In genomic region chr6:84309336-84309735, GRCh38 we compare ENCODE assay signal across 32 cellular contexts.
"Had no signal": no experiment of that assay in that cellular context is flagged by ENCODE, and none has a peak within 500 bp of the region (broad histone marks: within the 10 kb centered on the region; RNA-seq: fewer than 3 reads in every experiment).

No MANE protein-coding gene starts in this region.

- ATAC-seq: activated CD8-positive, alpha-beta T cell treated with anti-CD3 and anti-CD28 coated beads for 36 hours; activated naive CD4-positive, alpha-beta T cell treated with anti-CD3 and anti-CD28 coated beads, Interleukin-2, amount 50 U/mL, for 72 hours; body of pancreas; PC-3 had no signal

- H3K4me1 Mint-ChIP-seq: activated CD4-positive, alpha-beta T cell treated with anti-CD3 and anti-CD28 coated beads, Interleukin-2, amount 10 ng/mL, durations not matched to agents 24 days and 14 days; IgD-negative memory B cell had no signal

- H3K9me3 Mint-ChIP-seq: activated CD4-positive, alpha-beta T cell treated with anti-CD3 and anti-CD28 coated beads, Interleukin-2, amount 10 ng/mL, durations not matched to agents 24 days and 14 days; activated CD8-positive, alpha-beta T cell treated with anti-CD3 and anti-CD28 coated beads for 36 hours; activated naive CD4-positive, alpha-beta T cell treated with anti-CD3 and anti-CD28 coated beads for 36 hours; activated naive CD4-positive, alpha-beta T cell treated with anti-CD3 and anti-CD28 coated beads, Interleukin-2, amount 50 U/mL, for 72 hours; activated T-cell treated with anti-CD3 and anti-CD28 coated beads, Interleukin-2, amount 50 U/mL, for 24 hours had no signal

- H3K27ac ChIP-seq: adrenal gland, body of pancreas, breast epithelium, Peyer's patch, VCaP had no signal

- H3K4me1 ChIP-seq: adrenal gland, body of pancreas, breast epithelium, Peyer's patch had no signal

- H3K36me3 ChIP-seq: adrenal gland, breast epithelium, Peyer's patch had no signal

- H3K4me3 ChIP-seq: adrenal gland, body of pancreas, breast epithelium, Peyer's patch had no signal

- H3K9me3 ChIP-seq: adrenal gland, body of pancreas, breast epithelium, Peyer's patch had no signal

- H3K27me3 ChIP-seq: adrenal gland, body of pancreas, breast epithelium, Peyer's patch had no signal

- DNase-seq: activated CD4-positive, alpha-beta T cell treated with anti-CD3 and anti-CD28 coated beads, Interleukin-2, amount 10 ng/mL, durations not matched to agents 24 days and 14 days; activated CD4-positive, alpha-beta T cell treated with anti-CD3 and anti-CD28 coated beads, Interleukin-2, amount 50 U/mL, for 4 hours; activated CD8-positive, alpha-beta T cell treated with anti-CD3 and anti-CD28 coated beads for 36 hours; activated gamma-delta T cell treated with Interleukin-2 at 50 U/mL for 16 hours; activated naive CD4-positive, alpha-beta T cell treated with anti-CD3 and anti-CD28 coated beads for 36 hours; activated T-cell treated with anti-CD3 and anti-CD28 coated beads, Interleukin-2, amount 50 U/mL, for 24 hours; adrenal gland; body of pancreas; Kasumi-1; KG1; MM.1S; MV-4-11; NCI-H1092; NCI-H1436 treated with DMSO at 0.1 percent for 48 hours; NCI-H1694 treated with DMSO at 0.1 percent for 48 hours; NCI-H2029; NCI-H510A; NCI-H526; NCI-H748 treated with DMSO at 0.1 percent for 48 hours; NK-92 treated with Interleukin-12 subunit alpha and Interleukin-12 subunit beta, amount 100 ng/mL, for 24 hours; PC-3; Peyer's patch; Right ventricle myocardium superior; SW 1271; T-helper 1 cell; T-helper 2 cell; T-helper 9 cell had no signal

- FAIRE-seq: astrocyte had no signal

- H3K27me3 Mint-ChIP-seq: activated CD4-positive, alpha-beta T cell treated with anti-CD3 and anti-CD28 coated beads, Interleukin-2, amount 10 ng/mL, durations not matched to agents 24 days and 14 days; activated T-cell treated with anti-CD3 and anti-CD28 coated beads, Interleukin-2, amount 50 U/mL, for 24 hours; IgD-negative memory B cell had no signal

- H3K4me3 Mint-ChIP-seq: activated CD4-positive, alpha-beta T cell treated with anti-CD3 and anti-CD28 coated beads, Interleukin-2, amount 10 ng/mL, durations not matched to agents 24 days and 14 days; activated CD8-positive, alpha-beta T cell treated with anti-CD3 and anti-CD28 coated beads for 36 hours; activated naive CD4-positive, alpha-beta T cell treated with anti-CD3 and anti-CD28 coated beads for 36 hours; activated T-cell treated with anti-CD3 and anti-CD28 coated beads, Interleukin-2, amount 50 U/mL, for 24 hours; IgD-negative memory B cell had no signal

- H3K27ac Mint-ChIP-seq: activated CD4-positive, alpha-beta T cell treated with anti-CD3 and anti-CD28 coated beads, Interleukin-2, amount 10 ng/mL, durations not matched to agents 24 days and 14 days; activated CD8-positive, alpha-beta T cell treated with anti-CD3 and anti-CD28 coated beads for 36 hours; activated naive CD4-positive, alpha-beta T cell treated with anti-CD3 and anti-CD28 coated beads for 36 hours; activated naive CD4-positive, alpha-beta T cell treated with anti-CD3 and anti-CD28 coated beads, Interleukin-2, amount 50 U/mL, for 72 hours; activated T-cell treated with anti-CD3 and anti-CD28 coated beads, Interleukin-2, amount 50 U/mL, for 24 hours; IgD-negative memory B cell had no signal

- H3K36me3 Mint-ChIP-seq: activated naive CD4-positive, alpha-beta T cell treated with anti-CD3 and anti-CD28 coated beads, Interleukin-2, amount 50 U/mL, for 72 hours; IgD-negative memory B cell had no signal
